ENCODE assay signal across 8 cellular contexts in genomic region chr1:19476440-19477190, GRCh38. TPM values are rescaled to one million over a fixed set of nuclear protein-coding genes. Genes with fewer than 3 reads are reported as not detected.
A peak's percentile ranks its signal among the peaks of the same experiment; 100 is the strongest.
DNase-seq lines count a peak whose midpoint lies in the region; ATAC-seq and TF ChIP-seq lines count a peak whose summit lies in the region.

No MANE protein-coding gene starts in this region.

- peaks cover 0 to 81% (median 38%) of the 10 kb centered on the region in 4 donors for H3K4me1 ChIP-seq in tibial nerve

- no peak for TF ChIP-seq POLR2A in tibial nerve (IDR thresholded peaks at IDR 0.05)

- ATAC-seq in GM18867 (IDR thresholded peaks at IDR 0.05; ENCODE audit: unreplicated experiment): peak; percentile 66
- peak; percentile 59 for ATAC-seq in HG03354 (IDR thresholded peaks at IDR 0.05; ENCODE audit: poor library complexity, severe bottlenecking, unreplicated experiment)
- ATAC-seq in HG02763 (IDR thresholded peaks at IDR 0.05; ENCODE audit: unreplicated experiment): no peak

- DNase-seq in activated T-cell treated with anti-CD3 and anti-CD28 coated beads, Interleukin-2, amount 50 U/mL, for 48 hours: peak; percentile 41 to 52
- DNase-seq in kidney tubule cell (ENCODE audit: low spot score) (peak; percentile 46), tibial nerve (ENCODE audit: low spot score in 2 of 2) (no peak), AG20443 (ENCODE audit: low spot score) (no peak), midbrain (lab: John Stamatoyannopoulos, UW) (no peak)

- H3K27ac ChIP-seq in tibial nerve: peak overlapping the region in 3 of 4 donors; percentile 22 to 69 (median 68)

- H3K36me3 ChIP-seq in tibial nerve: peaks cover 0 to 19% (median 0%) of the 10 kb centered on the region in 3 donors

- no peaks in the 10 kb centered on the region for H3K27me3 ChIP-seq in tibial nerve

- no peak for TF ChIP-seq CTCF in tibial nerve (IDR thresholded peaks at IDR 0.05)

- no peaks in the 10 kb centered on the region for H3K9me3 ChIP-seq in tibial nerve

- TF ChIP-seq EP300 in tibial nerve (IDR thresholded peaks at IDR 0.05): peak in 1 of 2 donors; percentile 43

- WGBS in tibial nerve, 2 donors: 66 to 74% methylated on average over 11 to 12 of the region's 12 CpGs

- H3K4me3 ChIP-seq in tibial nerve: no peak overlapping the region

RNA-seq across cellular contexts. Expression of gene CAPZB, which starts 8.7 kb away (rescaled TPM):
- 100 to 1,000 TPM in 1 of 4 donors, 10 to 100 TPM in 3; 58.2 to 109 (median 96.7) TPM for total RNA-seq in tibial nerve

Comparison
In these comparisons a context has a peak if more than half of its experiments do, and no peak if none do; other contexts are left out.
1. DNase-seq: peak in activated T-cell treated with anti-CD3 and anti-CD28 coated beads, Interleukin-2, amount 50 U/mL, for 48 hours (2 of 2) and kidney tubule cell (single experiment); none in tibial nerve (0 of 2), AG20443 (single experiment) and midbrain (single experiment).